8 cellular contexts compared by ENCODE assay signal in genomic region chr19:8320564-8321066, GRCh38. TPM values are rescaled to one million over a fixed set of nuclear protein-coding genes. Genes with fewer than 3 reads are reported as not detected.
DNase-seq lines count a peak whose midpoint lies in the region; ATAC-seq, FAIRE-seq and TF ChIP-seq lines count a peak whose summit lies in the region.

No MANE protein-coding gene starts in this region.

- DNase-seq in GM12891 (ENCODE audit: insufficient read length, low spot score) = no peak
- no peak for DNase-seq in activated B cell treated with CpG ODN at 0.5 μM for 24 hours
- DNase-seq in foreskin keratinocyte = no peak
- DNase-seq in psoas muscle = no peak
- DNase-seq in NCI-H345 (lab: John Stamatoyannopoulos, UW) = no peak
- DNase-seq in NCI-H1436 treated with DMSO at 0.1 percent for 48 hours (lab: John Stamatoyannopoulos, UW) = no peak
- no peak for DNase-seq in GM19239 (ENCODE audit: insufficient read length, low spot score)

- POLR2A ChIA-PET in activated B cell treated with CpG ODN at 0.5 μM for 24 hours (lab: Charles Lee) = interaction anchor here (0.6 to 2.3 kb wide), 21 partner anchors 10 to 1251 kb away, joined by 3 to 12 read pairs (median 5); partner anchors contain the start of genes HNRNPM, MARCHF2, RAB11B and ZNF414

- no peak for TF ChIP-seq POLR2A in GM12891 (IDR thresholded peaks at IDR 0.05; ENCODE audit: low read depth, low read length)

- FAIRE-seq in GM12891 (lab: Jason Lieb, UNC) = peak; percentile 26
- no peak for FAIRE-seq in GM19239 (lab: Jason Lieb, UNC)

- H3K27me3 ChIP-seq in foreskin keratinocyte (no peaks in the 10 kb centered on the region), psoas muscle (ENCODE audit: insufficient read depth in 3 of 3, low read length in 2 of 3) (no peaks in the 10 kb centered on the region)

- H3K4me1 ChIP-seq in foreskin keratinocyte = peaks cover 16% of the 10 kb centered on the region
- peaks cover 33% of the 10 kb centered on the region for H3K4me1 ChIP-seq in psoas muscle

- no peak for TF ChIP-seq CTCF in activated B cell treated with CpG ODN at 0.5 μM for 24 hours (IDR thresholded peaks at IDR 0.05)
- TF ChIP-seq CTCF in foreskin keratinocyte (conservative IDR thresholded peaks at IDR 0.05) = no peak
- TF ChIP-seq CTCF in psoas muscle (IDR thresholded peaks at IDR 0.05) = no peak

- peak overlapping the region; percentile 96 for H3K27ac Mint-ChIP-seq in activated B cell treated with CpG ODN at 0.5 μM for 24 hours

- peak overlapping the region; percentile 99 for H3K4me3 ChIP-seq in psoas muscle

- no peaks in the 10 kb centered on the region for H3K9me3 ChIP-seq in psoas muscle

- intact Hi-C loops in activated B cell treated with CpG ODN at 0.5 μM for 24 hours (cut with micrococcal nuclease) = loop anchor here (1.0 to 10.0 kb wide), 6 partner anchors 12 to 377 kb away; partner anchors contain the start of genes CD320, HNRNPM, RAB11B and TIMM44
- intact Hi-C loops in psoas muscle (cut with DNase I) = no loop called here

- H3K27me3 Mint-ChIP-seq in activated B cell treated with CpG ODN at 0.5 μM for 24 hours = no peaks in the 10 kb centered on the region

- WGBS in psoas muscle, 3 donors = 1% methylated on average over 16 of the region's 16 CpGs

- ATAC-seq in HG03039 (IDR thresholded peaks at IDR 0.05; ENCODE audit: unreplicated experiment) (peak; percentile 11), activated B cell treated with CpG ODN at 0.5 μM for 24 hours (ENCODE audit: low read depth) (peak; percentile 3), foreskin keratinocyte (peak; percentile 20), psoas muscle (peak; percentile 1 to 19 (median 9))

- H3K9me3 Mint-ChIP-seq in activated B cell treated with CpG ODN at 0.5 μM for 24 hours = no peaks in the 10 kb centered on the region

- H3K27ac ChIP-seq in foreskin keratinocyte (peak overlapping the region; percentile 80), psoas muscle (peak overlapping the region; percentile 97)

- peaks cover 0 to 48% of the 10 kb centered on the region in 2 donors for H3K36me3 ChIP-seq in psoas muscle (ENCODE audit: insufficient read depth in 1 of 2, low read depth in 1 of 2)

- H3K36me3 Mint-ChIP-seq in activated B cell treated with CpG ODN at 0.5 μM for 24 hours (ENCODE audit: low read depth) = peaks cover 49% of the 10 kb centered on the region

- CTCF ChIA-PET in activated B cell treated with CpG ODN at 0.5 μM for 24 hours (lab: Charles Lee) = interaction anchor here (1.3 to 1.4 kb wide), 2 partner anchors 51 to 162 kb away, joined by 4 to 5 read pairs; no protein-coding TSS in a partner anchor

- peak overlapping the region; percentile 98 for H3K4me3 Mint-ChIP-seq in activated B cell treated with CpG ODN at 0.5 μM for 24 hours

- H3K4me1 Mint-ChIP-seq in activated B cell treated with CpG ODN at 0.5 μM for 24 hours = peaks cover 37% of the 10 kb centered on the region

TF ChIP-seq in GM12891, 5 proteins besides CTCF, POLR2A, EP300 and RAD21:
- TF ChIP-seq POLR2AphosphoS5 (IDR thresholded peaks at IDR 0.05; ENCODE audit: low read depth, low read length) = no peak
- TF ChIP-seq PAX5 (IDR thresholded peaks at IDR 0.05; ENCODE audit: insufficient read depth, low read length, severe bottlenecking) = no peak
- TF ChIP-seq POU2F2 (IDR thresholded peaks at IDR 0.05; ENCODE audit: low read depth, low read length) = no peak
- TF ChIP-seq SPI1 (IDR thresholded peaks at IDR 0.05; ENCODE audit: low read depth, low read length) = no peak
- no peak for TF ChIP-seq TAF1 (IDR thresholded peaks at IDR 0.05; ENCODE audit: low read depth, low read length)
TF ChIP-seq in GM12891: peak in this region for 0.

RNA-seq across cellular contexts. Expression of gene NDUFA7, which starts 0.6 kb away (rescaled TPM):
- 148 TPM for polyA plus RNA-seq in GM12891 (2012; ENCODE audit: low read depth, missing spikeins)
- 31.1 and 35.8 TPM in 2 replicates for total RNA-seq in activated B cell treated with CpG ODN at 0.5 μM for 24 hours
- 101 and 110 TPM in 2 replicates for total RNA-seq in foreskin keratinocyte
- 177 and 193 TPM in 2 replicates for polyA plus RNA-seq in foreskin keratinocyte
- 100 to 1,000 TPM in 3 of 4 donors, 10 to 100 TPM in 1; 76.8 to 150 (median 109) TPM for total RNA-seq in psoas muscle
- polyA plus RNA-seq in psoas muscle = 100 to 1,000 TPM; 211 to 271 (median 243) TPM

RNA-seq across cellular contexts. Expression of gene RPS28, which starts 0.7 kb away (rescaled TPM):
- polyA plus RNA-seq in GM12891 (2012; ENCODE audit: low read depth, missing spikeins) = 3,587 TPM
- total RNA-seq in activated B cell treated with CpG ODN at 0.5 μM for 24 hours (3,149 and 3,168 TPM in 2 replicates), foreskin keratinocyte (761 and 816 TPM in 2 replicates), psoas muscle (1,000 to 10,000 TPM in 2 of 4 donors, 100 to 1,000 TPM in 2; 947 to 1,442 (median 1,003) TPM)
- polyA plus RNA-seq in foreskin keratinocyte (1,688 and 1,858 TPM in 2 replicates), psoas muscle (100 to 1,000 TPM; 431 to 717 (median 657) TPM)

RNA-seq across cellular contexts. Expression of gene CD320, which starts 12.5 kb away (rescaled TPM):
- polyA plus RNA-seq in GM12891 (2012; ENCODE audit: low read depth, missing spikeins) = 25.6 TPM
- total RNA-seq in activated B cell treated with CpG ODN at 0.5 μM for 24 hours = 23.7 and 24.6 TPM in 2 replicates
- total RNA-seq in foreskin keratinocyte = 46.0 and 51.8 TPM in 2 replicates
- polyA plus RNA-seq in foreskin keratinocyte = 70.5 and 73.9 TPM in 2 replicates
- total RNA-seq in psoas muscle = 10 to 100 TPM; 17.4 to 25.4 (median 22.4) TPM
- 10 to 100 TPM; 44.8 to 67.2 (median 47.6) TPM for polyA plus RNA-seq in psoas muscle

RNA-seq across cellular contexts. Expression of gene KANK3, which starts 22.4 kb away (rescaled TPM):
- 0.15 TPM for polyA plus RNA-seq in GM12891 (2012; ENCODE audit: low read depth, missing spikeins)
- total RNA-seq in activated B cell treated with CpG ODN at 0.5 μM for 24 hours (0.07 and 0.29 TPM in 2 replicates), foreskin keratinocyte (0.34 and 0.35 TPM in 2 replicates), psoas muscle (10 to 100 TPM in 2 of 4 donors, 1 to 10 TPM in 2; 7.1 to 14.2 (median 9.7) TPM)
- polyA plus RNA-seq in foreskin keratinocyte (0.41 and 0.48 TPM in 2 replicates), psoas muscle (1 to 10 TPM; 5.1 to 9.4 (median 7.7) TPM)

RNA-seq across cellular contexts. Expression of gene ANGPTL4, which starts 43.3 kb away (rescaled TPM):
- 0.12 TPM for polyA plus RNA-seq in GM12891 (2012; ENCODE audit: low read depth, missing spikeins)
- not detected in 2 replicates for total RNA-seq in activated B cell treated with CpG ODN at 0.5 μM for 24 hours
- total RNA-seq in foreskin keratinocyte = 1.5 and 3.0 TPM in 2 replicates
- 2.3 and 3.7 TPM in 2 replicates for polyA plus RNA-seq in foreskin keratinocyte
- total RNA-seq in psoas muscle = 100 to 1,000 TPM in 1 of 4 donors, 10 to 100 TPM in 3; 10.7 to 118 (median 44.7) TPM
- 100 to 1,000 TPM in 1 of 3 donors, 10 to 100 TPM in 2; 17.2 to 235 (median 19.1) TPM for polyA plus RNA-seq in psoas muscle
